38 cellular contexts compared by ENCODE assay signal in the genomic region with DNA sequence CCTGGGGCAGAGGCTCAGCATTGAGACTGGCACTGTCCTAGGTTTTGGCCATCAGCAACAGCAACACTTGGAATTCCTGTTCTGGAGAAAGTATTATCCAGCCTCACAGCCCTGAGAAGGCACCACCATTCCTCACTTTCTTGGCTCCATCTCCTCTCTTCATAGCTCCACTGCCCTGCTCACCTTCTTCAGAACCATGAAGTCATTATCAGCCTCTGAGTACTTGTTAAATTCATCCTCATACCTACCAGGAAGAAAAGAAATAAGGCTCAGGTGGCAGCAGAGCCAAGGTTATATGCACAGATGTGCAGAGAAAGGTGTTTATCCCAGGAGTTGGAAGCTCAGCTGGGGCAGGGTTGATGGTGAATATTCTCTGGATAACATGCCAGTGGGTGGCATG. TPM values are rescaled to one million over a fixed set of nuclear protein-coding genes. Genes with fewer than 3 reads are reported as not detected.
"Had no signal": no experiment of that assay in that cellular context is flagged by ENCODE, and none has a peak within 500 bp of the region (broad histone marks: within the 10 kb centered on the region; RNA-seq: fewer than 3 reads in every experiment).

No MANE protein-coding gene starts in this region.

- DNase-seq: Karpas-422, Kasumi-1, MG63, MM.1S, MV-4-11, NCI-H1048, NCI-H1092, NCI-H1092 treated with DMSO at 0.1 percent for 48 hours, NCI-H1105, NCI-H1105 treated with DMSO at 0.1 percent for 48 hours, NCI-H1417, NCI-H1417 treated with DMSO at 0.1 percent for 48 hours, NCI-H1436, NCI-H1436 treated with DMSO at 0.1 percent for 48 hours, NCI-H146, NCI-H1694, NCI-H1694 treated with DMSO at 0.1 percent for 48 hours, NCI-H187, NCI-H187 treated with DMSO at 0.1 percent for 48 hours, NCI-H1930, NCI-H2029, NCI-H2029 treated with DMSO at 0.1 percent for 48 hours, NCI-H2081, NCI-H2081 treated with DMSO at 0.1 percent for 48 hours, NCI-H2107, NCI-H2171, NCI-H2171 treated with DMSO at 0.1 percent for 48 hours, NCI-H2227 treated with DMSO at 0.1 percent for 48 hours, NCI-H226, NCI-H345, NCI-H446, NCI-H446 treated with DMSO at 0.1 percent for 48 hours, NCI-H510A had no signal

- H3K9me3 ChIP-seq: MG63 had no signal

- H3K36me3 ChIP-seq: MG63 had no signal

- H3K27ac ChIP-seq: KMS-11 had no signal

- H3K4me3 ChIP-seq: MG63 had no signal

RNA-seq across cellular contexts. Expression of gene KRT76, which starts 25.4 kb away (rescaled TPM):
- total RNA-seq: LHCN-M2, M059J, MCF 10A, NCI-H460 had no signal

RNA-seq across cellular contexts. Expression of gene KRT3, which starts 44.1 kb away (rescaled TPM):
- total RNA-seq: LHCN-M2, M059J, MCF 10A, NCI-H460 had no signal

RNA-seq across cellular contexts. Expression of gene KRT77, which starts 48.5 kb away (rescaled TPM):
- total RNA-seq: LHCN-M2, M059J, MCF 10A, NCI-H460 had no signal
